Comparison of ENCODE assay signal across 9 cellular contexts in the genomic region with DNA sequence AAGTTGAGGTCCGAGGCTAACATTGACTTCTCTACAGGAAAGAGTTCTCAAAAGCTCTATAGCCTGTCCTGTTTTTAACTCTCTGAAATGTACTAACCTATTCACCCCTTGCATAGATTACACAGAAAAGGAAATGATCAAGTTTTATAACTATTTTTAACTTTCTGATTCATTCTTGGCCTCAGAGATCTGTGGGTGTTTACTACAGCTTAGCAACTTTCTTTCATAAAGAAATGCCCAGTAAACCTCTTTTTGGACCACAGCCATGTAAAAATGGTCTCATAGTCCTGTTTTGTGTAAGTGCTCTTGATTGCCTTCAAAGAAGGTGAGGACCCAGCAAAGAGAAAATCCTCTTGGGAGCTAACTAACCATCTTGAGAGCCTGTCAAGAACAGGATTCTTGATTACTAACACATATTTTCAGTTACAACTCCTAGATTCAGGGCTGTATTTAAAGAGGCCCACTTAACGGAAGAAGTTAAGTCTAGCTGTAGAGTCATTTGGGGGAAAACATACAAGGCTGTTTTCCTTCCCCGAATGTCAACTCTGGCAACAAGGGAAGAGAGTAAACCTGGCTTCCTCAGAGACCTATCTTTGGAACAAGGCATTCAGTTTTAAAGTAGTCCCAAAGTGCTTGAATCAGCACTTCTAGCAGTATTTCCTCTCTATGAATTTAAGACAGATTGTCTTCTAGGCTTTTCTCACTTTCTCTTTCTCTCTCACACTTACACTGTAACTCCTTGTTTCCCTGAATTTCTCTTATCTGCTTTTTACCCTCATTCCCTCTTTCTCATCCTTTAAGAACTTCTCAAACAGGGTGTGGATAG.
A peak's percentile ranks its signal among the peaks of the same experiment; 100 is the strongest.
DNase-seq lines count a peak whose midpoint lies in the region; ATAC-seq, FAIRE-seq and TF ChIP-seq lines count a peak whose summit lies in the region.
"Had no signal": no experiment of that assay in that cellular context is flagged by ENCODE, and none has a peak within 500 bp of the region (broad histone marks: within the 10 kb centered on the region; RNA-seq: fewer than 3 reads in every experiment).

No MANE protein-coding gene starts in this region.

- TF ChIP-seq EP300 in HepG2 (IDR thresholded peaks at IDR 0.05; ENCODE audit: low read depth in 2 of 2, low read length in 2 of 2) (no peak), HepG2 (CRISPR knock-in tag; IDR thresholded peaks at IDR 0.05; ENCODE audit: borderline replicate concordance) (no peak)

- no peak for TF ChIP-seq CTCF in HepG2 (CRISPR knock-in tag; IDR thresholded peaks at IDR 0.05)

- no TSS peak for BruUV-seq in HepG2 (replicated peaks; lab: Mats Ljungman, UMichigan)

- no peak overlapping the region for H2AFZ ChIP-seq in HepG2 (ENCODE audit: low read length)

- H3K9me3 ChIP-seq in HepG2 (ENCODE audit: low read length): no peaks in the 10 kb centered on the region

- H4K20me1 ChIP-seq in HepG2 (ENCODE audit: insufficient read depth, low read length): no peaks in the 10 kb centered on the region

- 16% methylated on average over 3 of the region's 3 CpGs for WGBS in HepG2 (ENCODE audit: low lambda C conversion rate)

- intact Hi-C loops in HepG2 (cut with micrococcal nuclease; ENCODE audit: unreplicated experiment): no loop called here

- H3K27me3 ChIP-seq in HepG2 (ENCODE audit: control insufficient read depth in 1 of 2, insufficient read depth in 2 of 2, low read length in 2 of 2): no peaks in the 10 kb centered on the region; a peak in 1 of 5 replicates

- no peak overlapping the region for H3K4me3 ChIP-seq in HepG2 (replicated peaks in 1 of 3; ENCODE audit: insufficient read depth in 1 of 3, low read depth in 2 of 3, low read length in 3 of 3)

- no peaks in the 10 kb centered on the region for H3K36me3 ChIP-seq in HepG2 (replicated peaks in 1 of 2; ENCODE audit: control insufficient read depth in 1 of 2, insufficient read depth in 2 of 2, low read length in 2 of 2)

- no peak for TF ChIP-seq POLR2A in HepG2 (IDR thresholded peaks at IDR 0.05; ENCODE audit: insufficient read depth in 1 of 2, low read depth in 2 of 2, low read length in 2 of 2)

- ATAC-seq in GM18520 (IDR thresholded peaks at IDR 0.05; ENCODE audit: unreplicated experiment): peak; percentile 86
- ATAC-seq in GM21825 (IDR thresholded peaks at IDR 0.05; ENCODE audit: unreplicated experiment): peak; percentile 86
- no peak for ATAC-seq in HepG2

- no peak overlapping the region for H3K4me2 ChIP-seq in HepG2 (ENCODE audit: low read depth, low read length)

- POLR2A ChIA-PET in HepG2 (lab: Yijun Ruan, JAX): no interaction called here

- no peaks in the 10 kb centered on the region for H3K79me2 ChIP-seq in HepG2 (ENCODE audit: insufficient read depth, low read length)

- no peak overlapping the region for H3K9ac ChIP-seq in HepG2 (ENCODE audit: insufficient read depth, low read depth, low read length)

- in situ Hi-C loops in HepG2 (cut with HindIII; ENCODE audit: extremely low pct_ligation_motif_present, low pct_unique_long_range_greater_than_20kb): no loop called here

- no peak for TF ChIP-seq RAD21 in HepG2 (CRISPR knock-in tag; IDR thresholded peaks at IDR 0.05)

- no peak for FAIRE-seq in HepG2 (lab: Jason Lieb, UNC)

- no peak overlapping the region for H3K27ac ChIP-seq in HepG2 (ENCODE audit: extremely low read length, insufficient read depth, low read length)

- CTCF ChIA-PET in HepG2 (lab: Yijun Ruan, JAX; ENCODE audit: low intra/inter-chr PET ratio, low total read pairs): no interaction called here

- no peaks in the 10 kb centered on the region for H3K4me1 ChIP-seq in HepG2 (ENCODE audit: insufficient read depth, low read length)

- DNase-seq in M059J (ENCODE audit: low read depth): peak; percentile 46
- DNase-seq in HepG2 (ENCODE audit: low spot score): no peak
- no peak for DNase-seq in activated effector memory CD4-positive, alpha-beta T cell treated with anti-CD3 and anti-CD28 coated beads, Interleukin-2, amount 50 U/mL, for 16 hours
- DNase-seq in hypothalamus (lab: John Stamatoyannopoulos, UW): no peak
- no peak for DNase-seq in NCI-H1930 (lab: John Stamatoyannopoulos, UW)
- DNase-seq: activated effector memory CD4-positive, alpha-beta T cell treated with Interleukin-2 at 50 U/mL for 16 hours; occipital lobe had no signal

TF ChIP-seq in HepG2, 621 proteins besides CTCF, POLR2A, EP300 and RAD21:
- TF ChIP-seq, protein P1, sequence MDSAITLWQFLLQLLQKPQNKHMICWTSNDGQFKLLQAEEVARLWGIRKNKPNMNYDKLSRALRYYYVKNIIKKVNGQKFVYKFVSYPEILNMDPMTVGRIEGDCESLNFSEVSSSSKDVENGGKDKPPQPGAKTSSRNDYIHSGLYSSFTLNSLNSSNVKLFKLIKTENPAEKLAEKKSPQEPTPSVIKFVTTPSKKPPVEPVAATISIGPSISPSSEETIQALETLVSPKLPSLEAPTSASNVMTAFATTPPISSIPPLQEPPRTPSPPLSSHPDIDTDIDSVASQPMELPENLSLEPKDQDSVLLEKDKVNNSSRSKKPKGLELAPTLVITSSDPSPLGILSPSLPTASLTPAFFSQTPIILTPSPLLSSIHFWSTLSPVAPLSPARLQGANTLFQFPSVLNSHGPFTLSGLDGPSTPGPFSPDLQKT (CRISPR knock-in tag; IDR thresholded peaks at IDR 0.05; ENCODE audit: borderline replicate concordance): no peak
- TF ChIP-seq POLR2AphosphoS2 (IDR thresholded peaks at IDR 0.05; ENCODE audit: low read depth, low read length) (no peak), MAFK (conservative IDR thresholded peaks at IDR 0.05 in 1 of 2, IDR thresholded peaks at IDR 0.05 in 1 of 2; ENCODE audit: low read length in 2 of 2) (peak; percentile 42 to 75; a peak in 3 of 4 replicates), ZNF235 (CRISPR knock-in tag; IDR thresholded peaks at IDR 0.05; ENCODE audit: borderline replicate concordance) (no peak), MAFF (IDR thresholded peaks at IDR 0.05; ENCODE audit: low read depth, low read length) (peak; percentile 53)
